Comparison of ENCODE assay signal across 21 cellular contexts in genomic region chr18:7146067-7146466, GRCh38. TPM values are rescaled to one million over a fixed set of nuclear protein-coding genes. Genes with fewer than 3 reads are reported as not detected.
DNase-seq lines count a peak whose midpoint lies in the region; ATAC-seq and TF ChIP-seq lines count a peak whose summit lies in the region.
"Had no signal": no experiment of that assay in that cellular context is flagged by ENCODE, and none has a peak within 500 bp of the region (broad histone marks: within the 10 kb centered on the region; RNA-seq: fewer than 3 reads in every experiment).

No MANE protein-coding gene starts in this region.

- peaks cover 32% of the 10 kb centered on the region for H3K4me1 ChIP-seq in Caco-2
- no peaks in the 10 kb centered on the region for H3K4me1 ChIP-seq in mesodermal cell (ENCODE audit: control insufficient read depth, insufficient read depth, low read length, poor library complexity, severe bottlenecking)
- H3K4me1 ChIP-seq: SJCRH30 had no signal

- H3K36me3 Mint-ChIP-seq in Caco-2 (ENCODE audit: insufficient read depth, unreplicated experiment), result peaks cover 15% of the 10 kb centered on the region

- H3K4me3 Mint-ChIP-seq in Caco-2 (ENCODE audit: unreplicated experiment), result no peak overlapping the region
- H3K4me3 Mint-ChIP-seq: H9 had no signal

- H3K36me3 ChIP-seq in Caco-2 (ENCODE audit: control insufficient read depth, insufficient read depth, low read length) (no peaks in the 10 kb centered on the region), mesodermal cell (ENCODE audit: control insufficient read depth, insufficient read depth, low read length) (no peaks in the 10 kb centered on the region)
- H3K36me3 ChIP-seq: SJCRH30 had no signal

- peak overlapping the region; percentile 33 for H3K27ac ChIP-seq in mesodermal cell (ENCODE audit: low read depth, low read length, severe bottlenecking)
- H3K27ac ChIP-seq: C4-2B, SJCRH30 had no signal

- H3K27ac Mint-ChIP-seq in Caco-2 (ENCODE audit: unreplicated experiment), result peak overlapping the region; percentile 9

- peaks cover 21% of the 10 kb centered on the region for H3K9me3 Mint-ChIP-seq in Caco-2 (ENCODE audit: unreplicated experiment)
- H3K9me3 Mint-ChIP-seq: H9 had no signal

- WGBS in mesodermal cell (ENCODE audit: insufficient coverage in 2 of 2), 2 experiments, result 100% methylated on average over 1 of the region's 1 CpG; no CpG with 5 or more reads in 1 of the 2 experiments

- H3K4me3 ChIP-seq in Caco-2 (ENCODE audit: low read depth, low read length), result no peak overlapping the region
- no peak overlapping the region for H3K4me3 ChIP-seq in mesodermal cell (ENCODE audit: extremely low read depth, insufficient read depth, low read length, poor library complexity, severe bottlenecking)
- H3K4me3 ChIP-seq: GM12878, SJCRH30 had no signal

- in situ Hi-C loops in G401 (cut with HindIII; ENCODE audit: low sequenced_read_pairs), result no loop called here

- BruUV-seq in Caco-2 (replicated peaks; lab: Mats Ljungman, UMichigan), result no TSS peak

- H3K27me3 Mint-ChIP-seq in Caco-2 (ENCODE audit: insufficient read depth, unreplicated experiment), result no peaks in the 10 kb centered on the region

- intact Hi-C loops in Caco-2 (cut with micrococcal nuclease; ENCODE audit: unreplicated experiment), result no loop called here

- TF ChIP-seq CTCF in Caco-2 (IDR thresholded peaks at IDR 0.05; ENCODE audit: insufficient read depth in 1 of 2, low read depth in 1 of 2, low read length in 1 of 2, severe bottlenecking in 1 of 2, unreplicated experiment in 1 of 2), result no peak

- POLR2A ChIA-PET in Caco-2 (lab: Charles Lee), result no interaction called here

- H3K9me3 ChIP-seq in Caco-2, result peaks cover 7% of the 10 kb centered on the region; the same call in 1 of the 2 replicates
- no peaks in the 10 kb centered on the region for H3K9me3 ChIP-seq in mesodermal cell (ENCODE audit: control insufficient read depth, low read length)
- H3K9me3 ChIP-seq: SJCRH30 had no signal

- ATAC-seq in esophagus mucosa, result peak; percentile 87
- ATAC-seq: GM12878 had no signal

- H3K27me3 ChIP-seq in Caco-2 (replicated peaks; ENCODE audit: control insufficient read depth, insufficient read depth, low read length), result no peaks in the 10 kb centered on the region
- H3K27me3 ChIP-seq: SJCRH30 had no signal

- CTCF ChIA-PET in Caco-2 (lab: Charles Lee), result no interaction called here

- no peak for DNase-seq in Caco-2
- DNase-seq in NCI-H82 (lab: John Stamatoyannopoulos, UW), result peak; percentile 54
- DNase-seq in NCI-H345 treated with DMSO at 0.1 percent for 48 hours (lab: John Stamatoyannopoulos, UW; ENCODE audit: unreplicated experiment), result no peak
- DNase-seq in G401 (ENCODE audit: low spot score), result no peak
- DNase-seq in stimulated activated CD4-positive, alpha-beta T cell treated with anti-CD3 and anti-CD28 coated beads, Interleukin-2, amount 100 ng/mL, for 24 hours, result no peak
- DNase-seq: DMS 273 treated with DMSO at 0.1 percent for 48 hours, DMS79 treated with DMSO at 0.1 percent for 48 hours, H9, KG1, NCI-H1105, NCI-H146, NCI-H2029 treated with DMSO at 0.1 percent for 48 hours, NCI-H2171, NCI-H345, NCI-H524 treated with DMSO at 0.1 percent for 48 hours, OCI-M1, SJCRH30 had no signal

- H3K4me1 Mint-ChIP-seq in Caco-2 (ENCODE audit: low read depth, unreplicated experiment), result peaks cover 21% of the 10 kb centered on the region

RNA-seq across cellular contexts. Expression of gene LAMA1, which starts 28.5 kb away (rescaled TPM):
- 122 and 129 TPM in 2 replicates for total RNA-seq in Caco-2 (2022)
- total RNA-seq in esophagus mucosa, result 5.5 TPM
- 41.0 TPM for polyA plus RNA-seq in mesodermal cell (2013, experiment 1 of 2)
- 37.3 TPM for polyA plus RNA-seq in mesodermal cell (2013, experiment 2 of 2)
- total RNA-seq in G401 (2014; rRNA removed; shearing (Covaris generic)), result 0.03 and 0.31 TPM in 2 replicates

Comparison
In these comparisons a context has a peak if more than half of its experiments do, and no peak if none do; other contexts are left out.
1. RNA of gene LAMA1, which starts 28.5 kb away (total RNA-seq): 122 to 129 TPM in Caco-2; 5.5 TPM in esophagus mucosa (single experiment) and 0.03 to 0.31 TPM in G401; every median in the first group is over 10 times any median in the second.